35 cellular contexts compared by ENCODE assay signal in the genomic region with DNA sequence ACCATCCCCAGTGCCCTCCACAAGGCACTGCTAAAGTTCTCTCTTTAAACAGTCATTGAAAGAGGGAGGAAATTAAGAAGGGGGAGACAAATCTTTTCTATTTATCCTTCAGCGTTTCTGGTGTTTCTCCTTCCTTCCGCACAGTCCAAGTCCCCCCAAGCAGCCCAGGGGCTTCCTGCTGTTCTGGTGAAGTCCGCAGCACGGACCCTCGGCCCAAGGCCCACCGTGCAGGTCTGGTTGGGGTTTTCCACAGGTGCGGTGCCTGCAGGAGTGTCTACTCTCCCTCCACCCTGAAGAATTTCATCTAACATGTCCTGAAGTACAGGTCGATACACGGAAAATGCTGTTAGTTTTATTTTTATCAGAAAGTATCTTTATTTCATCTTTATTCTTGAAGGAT. TPM values are rescaled to one million over a fixed set of nuclear protein-coding genes. Genes with fewer than 3 reads are reported as not detected.
"Had no signal": no experiment of that assay in that cellular context is flagged by ENCODE, and none has a peak within 500 bp of the region (broad histone marks: within the 10 kb centered on the region; RNA-seq: fewer than 3 reads in every experiment).

No MANE protein-coding gene starts in this region.

- H3K4me1 ChIP-seq: adrenal gland, body of pancreas, pancreas, psoas muscle, suprapubic skin, tibial artery had no signal

- H3K4me3 ChIP-seq: adrenal gland, body of pancreas, coronary artery, dorsolateral prefrontal cortex, pancreas, psoas muscle, suprapubic skin, tibial artery had no signal

- ATAC-seq: activated CD8-positive, alpha-beta memory T cell treated with anti-CD3 and anti-CD28 coated beads, Interleukin-2, amount 10 ng/mL, durations not matched to agents 7 days and 5 days; activated CD8-positive, alpha-beta T cell treated with anti-CD3 and anti-CD28 coated beads, Interleukin-2, amount 10 ng/mL, durations not matched to agents 7 days and 5 days; body of pancreas; effector memory CD8-positive, alpha-beta T cell; left lobe of liver; pancreas; psoas muscle; SK-N-SH treated with all-trans-retinoic acid at 6 μM for 48 hours; T-helper 17 cell had no signal

- H3K36me3 Mint-ChIP-seq: activated CD8-positive, alpha-beta memory T cell treated with anti-CD3 and anti-CD28 coated beads, Interleukin-2, amount 10 ng/mL, durations not matched to agents 7 days and 5 days; activated naive CD4-positive, alpha-beta T cell treated with anti-CD3 and anti-CD28 coated beads, Interleukin-2, amount 50 U/mL, for 24 hours; mesothelial cell of epicardium had no signal

- H3K9me3 Mint-ChIP-seq: activated naive CD4-positive, alpha-beta T cell treated with anti-CD3 and anti-CD28 coated beads, Interleukin-2, amount 50 U/mL, for 24 hours; activated T-helper 1 cell treated with anti-CD3 and anti-CD28 coated beads, Interleukin-12 subunit alpha, Interleukin-12 subunit beta, Interleukin-2, Interleukin-4 antibody, amounts not matched to agents 30 ng/mL and 10 ng/mL and 1 ng/mL, durations not matched to agents 14 hours and 24 hours and 36 hours; effector memory CD8-positive, alpha-beta T cell; mesothelial cell of epicardium; nephron progenitor cell had no signal

- H3K9me3 ChIP-seq: adrenal gland, body of pancreas, neutrophil, pancreas, psoas muscle, suprapubic skin, tibial artery had no signal

- H3K27ac Mint-ChIP-seq: activated CD8-positive, alpha-beta memory T cell treated with anti-CD3 and anti-CD28 coated beads, Interleukin-2, amount 10 ng/mL, durations not matched to agents 7 days and 5 days; activated CD8-positive, alpha-beta T cell treated with anti-CD3 and anti-CD28 coated beads, Interleukin-2, amount 10 ng/mL, durations not matched to agents 7 days and 5 days; activated naive CD4-positive, alpha-beta T cell treated with anti-CD3 and anti-CD28 coated beads, Interleukin-2, amount 50 U/mL, for 24 hours; activated T-helper 1 cell treated with anti-CD3 and anti-CD28 coated beads, Interleukin-12 subunit alpha, Interleukin-12 subunit beta, Interleukin-2, Interleukin-4 antibody, amounts not matched to agents 30 ng/mL and 10 ng/mL and 1 ng/mL, durations not matched to agents 14 hours and 24 hours and 36 hours; effector memory CD8-positive, alpha-beta T cell; mesothelial cell of epicardium; naive B cell; nephron progenitor cell; T-helper 17 cell had no signal

- H3K27ac ChIP-seq: adrenal gland, body of pancreas, coronary artery, dorsolateral prefrontal cortex, neutrophil, pancreas, psoas muscle, suprapubic skin, tibial artery, WERI-Rb-1 had no signal

- DNase-seq: activated CD4-positive, alpha-beta T cell treated with anti-CD3 and anti-CD28 coated beads for 1 hour; activated CD8-positive, alpha-beta memory T cell treated with anti-CD3 and anti-CD28 coated beads, Interleukin-2, amount 10 ng/mL, durations not matched to agents 7 days and 5 days; activated CD8-positive, alpha-beta T cell treated with anti-CD3 and anti-CD28 coated beads, Interleukin-2, amount 10 ng/mL, durations not matched to agents 7 days and 5 days; activated effector memory CD4-positive, alpha-beta T cell treated with anti-CD3 and anti-CD28 coated beads, Interleukin-2, amount 50 U/mL, for 16 hours; activated T-cell treated with anti-CD3 and anti-CD28 coated beads for 4 hours; cerebellar nuclear complex; effector memory CD8-positive, alpha-beta T cell; erythroblast; hypothalamus; mammary epithelial cell; naive B cell; nephron progenitor cell; stimulated activated CD4-positive, alpha-beta T cell treated with anti-CD3 and anti-CD28 coated beads, Interleukin-15, amount 100 ng/mL, for 24 hours; stimulated activated CD4-positive, alpha-beta T cell treated with anti-CD3 and anti-CD28 coated beads, Interleukin-2, amount 100 ng/mL, for 24 hours; stimulated activated naive CD4-positive, alpha-beta T cell; T1000; WERI-Rb-1 had no signal

- H3K4me3 Mint-ChIP-seq: activated CD8-positive, alpha-beta memory T cell treated with anti-CD3 and anti-CD28 coated beads, Interleukin-2, amount 10 ng/mL, durations not matched to agents 7 days and 5 days; activated CD8-positive, alpha-beta T cell treated with anti-CD3 and anti-CD28 coated beads, Interleukin-2, amount 10 ng/mL, durations not matched to agents 7 days and 5 days; activated naive CD4-positive, alpha-beta T cell treated with anti-CD3 and anti-CD28 coated beads, Interleukin-2, amount 50 U/mL, for 24 hours; activated T-helper 1 cell treated with anti-CD3 and anti-CD28 coated beads, Interleukin-12 subunit alpha, Interleukin-12 subunit beta, Interleukin-2, Interleukin-4 antibody, amounts not matched to agents 30 ng/mL and 10 ng/mL and 1 ng/mL, durations not matched to agents 14 hours and 24 hours and 36 hours; effector memory CD8-positive, alpha-beta T cell; mesothelial cell of epicardium; naive B cell; nephron progenitor cell; T-helper 17 cell had no signal

- H3K27me3 ChIP-seq: body of pancreas, pancreas had no signal

RNA-seq across cellular contexts. Expression of a gene that starts 34.1 kb away (rescaled TPM):
- polyA plus RNA-seq: mammary epithelial cell had no signal

RNA-seq across cellular contexts. Expression of a gene that starts 38.2 kb away (rescaled TPM):
- total RNA-seq: activated CD8-positive, alpha-beta memory T cell treated with anti-CD3 and anti-CD28 coated beads, Interleukin-2, amount 10 ng/mL, durations not matched to agents 7 days and 5 days; activated CD8-positive, alpha-beta T cell treated with anti-CD3 and anti-CD28 coated beads, Interleukin-2, amount 10 ng/mL, durations not matched to agents 7 days and 5 days; activated T-helper 1 cell treated with anti-CD3 and anti-CD28 coated beads, Interleukin-12 subunit alpha, Interleukin-12 subunit beta, Interleukin-2, Interleukin-4 antibody, amounts not matched to agents 30 ng/mL and 10 ng/mL and 1 ng/mL, durations not matched to agents 14 hours and 24 hours and 36 hours; aorta; kidney epithelial cell; mammary epithelial cell; mesothelial cell of epicardium; suprapubic skin; T-helper 17 cell; urinary bladder had no signal
- polyA plus RNA-seq: mammary epithelial cell had no signal
